ENCODE assay signal across 16 cellular contexts in genomic region chr15:93244691-93245615, GRCh38.
DNase-seq lines count a peak whose midpoint lies in the region; ATAC-seq and TF ChIP-seq lines count a peak whose summit lies in the region.
"Had no signal": no experiment of that assay in that cellular context is flagged by ENCODE, and none has a peak within 500 bp of the region (broad histone marks: within the 10 kb centered on the region; RNA-seq: fewer than 3 reads in every experiment).

No MANE protein-coding gene starts in this region.

- DNase-seq in activated CD8-positive, alpha-beta memory T cell treated with anti-CD3 and anti-CD28 coated beads for 24 hours: peak; percentile 1
- no peak for DNase-seq in activated CD8-positive, alpha-beta memory T cell treated with anti-CD3 and anti-CD28 coated beads, Interleukin-2, amount 50 U/mL, for 48 hours
- no peak for DNase-seq in SJCRH30
- no peak for DNase-seq in neural progenitor cell (ENCODE audit: low spot score)
- DNase-seq in type B pancreatic cell (ENCODE audit: extremely low spot score, unreplicated experiment): no peak
- DNase-seq in endothelial cell (ENCODE audit: low spot score): no peak
- DNase-seq in NCI-H146 treated with DMSO at 0.1 percent for 48 hours (lab: John Stamatoyannopoulos, UW; ENCODE audit: unreplicated experiment): no peak
- DNase-seq: DMS53, HCEC 1CT, Karpas-422, MM.1S, NCI-H1436 treated with DMSO at 0.1 percent for 48 hours, NCI-H2107, NCI-H226, PC-3 had no signal

- peaks cover 29% of the 10 kb centered on the region for H3K4me1 ChIP-seq in SJCRH30
- H3K4me1 ChIP-seq in neural progenitor cell: peaks cover 58% of the 10 kb centered on the region

- H2AFZ ChIP-seq in neural progenitor cell (replicated peaks): no peak overlapping the region

- H3K4me3 ChIP-seq in SJCRH30: no peak overlapping the region
- H3K4me3 ChIP-seq in neural progenitor cell: no peak overlapping the region

- H3K27ac Mint-ChIP-seq in neural progenitor cell: peak overlapping the region; percentile 27
- peak overlapping the region; percentile 63 for H3K27ac Mint-ChIP-seq in type B pancreatic cell
- H3K27ac Mint-ChIP-seq in endothelial cell (ENCODE audit: unreplicated experiment): no peak overlapping the region

- H3K27ac ChIP-seq in SJCRH30: peak overlapping the region; percentile 10; the same call in 1 of the 2 replicates
- H3K27ac ChIP-seq in neural progenitor cell: no peak overlapping the region

- H3K36me3 Mint-ChIP-seq in neural progenitor cell (no peaks in the 10 kb centered on the region), type B pancreatic cell (no peaks in the 10 kb centered on the region), endothelial cell (ENCODE audit: low read depth, unreplicated experiment) (no peaks in the 10 kb centered on the region)

- H3K79me2 ChIP-seq in neural progenitor cell (ENCODE audit: low read depth): peaks cover 29% of the 10 kb centered on the region

- H3K36me3 ChIP-seq in SJCRH30 (no peaks in the 10 kb centered on the region), neural progenitor cell (no peaks in the 10 kb centered on the region)

- no peaks in the 10 kb centered on the region for H4K20me1 ChIP-seq in neural progenitor cell (ENCODE audit: low read depth)

- peak overlapping the region; percentile 38 for H3K4me2 ChIP-seq in neural progenitor cell

- TF ChIP-seq CTCF in neural progenitor cell (IDR thresholded peaks at IDR 0.05) (no peak), type B pancreatic cell (conservative IDR thresholded peaks at IDR 0.05) (no peak), endothelial cell (IDR thresholded peaks at IDR 0.05; ENCODE audit: unreplicated experiment) (no peak)

- H3K27me3 Mint-ChIP-seq in neural progenitor cell (ENCODE audit: insufficient read depth, low read depth) (no peaks in the 10 kb centered on the region), type B pancreatic cell (peaks cover 3% of the 10 kb centered on the region), endothelial cell (ENCODE audit: unreplicated experiment) (peaks cover 11% of the 10 kb centered on the region)

- H3K4me3 Mint-ChIP-seq in neural progenitor cell (no peak overlapping the region), type B pancreatic cell (no peak overlapping the region), endothelial cell (ENCODE audit: unreplicated experiment) (no peak overlapping the region)

- H3K9me3 ChIP-seq in SJCRH30 (replicated peaks) (no peaks in the 10 kb centered on the region), neural progenitor cell (ENCODE audit: low read depth) (no peaks in the 10 kb centered on the region)

- H3K9ac ChIP-seq in neural progenitor cell: no peak overlapping the region

- ATAC-seq in GM18909 (IDR thresholded peaks at IDR 0.05; ENCODE audit: poor library complexity, unreplicated experiment): no peak
- ATAC-seq: PC-3 had no signal

- peaks cover 40% of the 10 kb centered on the region for H3K4me1 Mint-ChIP-seq in neural progenitor cell
- H3K4me1 Mint-ChIP-seq in type B pancreatic cell (ENCODE audit: unreplicated experiment): peaks cover 23% of the 10 kb centered on the region
- H3K4me1 Mint-ChIP-seq in endothelial cell (ENCODE audit: unreplicated experiment): peaks cover 3% of the 10 kb centered on the region

- H3K27me3 ChIP-seq in SJCRH30 (no peaks in the 10 kb centered on the region), neural progenitor cell (no peaks in the 10 kb centered on the region)

- H3F3A ChIP-seq in neural progenitor cell (ENCODE audit: low read depth): peaks cover 48% of the 10 kb centered on the region

- H3K9me3 Mint-ChIP-seq in neural progenitor cell (no peaks in the 10 kb centered on the region), type B pancreatic cell (no peaks in the 10 kb centered on the region), endothelial cell (ENCODE audit: unreplicated experiment) (no peaks in the 10 kb centered on the region)
